Comparison of ENCODE assay signal across 12 cellular contexts in genomic region chr20:32437391-32438074, GRCh38.
A peak's percentile ranks its signal among the peaks of the same experiment; 100 is the strongest.
DNase-seq lines count a peak whose midpoint lies in the region; ATAC-seq, FAIRE-seq and TF ChIP-seq lines count a peak whose summit lies in the region.
"Had no signal": no experiment of that assay in that cellular context is flagged by ENCODE, and none has a peak within 500 bp of the region (broad histone marks: within the 10 kb centered on the region; RNA-seq: fewer than 3 reads in every experiment).

No MANE protein-coding gene starts in this region.

- peaks cover 43% of the 10 kb centered on the region for H3K36me3 Mint-ChIP-seq in activated CD8-positive, alpha-beta memory T cell treated with anti-CD3 and anti-CD28 coated beads, Interleukin-2, amount 10 ng/mL, durations not matched to agents 7 days and 5 days
- H3K36me3 Mint-ChIP-seq in progenitor cell of endocrine pancreas (ENCODE audit: insufficient read depth) = peaks cover 42% of the 10 kb centered on the region

- H3K27me3 ChIP-seq in bronchial epithelial cell (ENCODE audit: control insufficient read depth, insufficient read depth, low read length) = no peaks in the 10 kb centered on the region
- H3K27me3 ChIP-seq: Peyer's patch had no signal

- CTCF ChIA-PET in activated CD8-positive, alpha-beta memory T cell treated with anti-CD3 and anti-CD28 coated beads, Interleukin-2, amount 10 ng/mL, durations not matched to agents 7 days and 5 days (lab: Charles Lee) = interaction anchor here (0.6 kb wide), 1 partner anchor 48 kb away, joined by 3 read pairs; no protein-coding TSS in a partner anchor

- peak; percentile 20 for ATAC-seq in activated CD8-positive, alpha-beta memory T cell treated with anti-CD3 and anti-CD28 coated beads, Interleukin-2, amount 10 ng/mL, durations not matched to agents 7 days and 5 days
- ATAC-seq in GM18498 (IDR thresholded peaks at IDR 0.05; ENCODE audit: unreplicated experiment) = no peak

- FAIRE-seq in bronchial epithelial cell (lab: Jason Lieb, UNC) = no peak

- peaks cover 24% of the 10 kb centered on the region for H3K36me3 ChIP-seq in bronchial epithelial cell (ENCODE audit: control insufficient read depth, insufficient read depth, low read length)

- H3K4me3 Mint-ChIP-seq in activated CD8-positive, alpha-beta memory T cell treated with anti-CD3 and anti-CD28 coated beads, Interleukin-2, amount 10 ng/mL, durations not matched to agents 7 days and 5 days = no peak overlapping the region
- H3K4me3 Mint-ChIP-seq in progenitor cell of endocrine pancreas (ENCODE audit: low read depth) = no peak overlapping the region
- H3K4me3 Mint-ChIP-seq: CD8-positive, alpha-beta memory T cell had no signal

- peaks cover 24% of the 10 kb centered on the region for H3K4me1 Mint-ChIP-seq in activated CD8-positive, alpha-beta memory T cell treated with anti-CD3 and anti-CD28 coated beads, Interleukin-2, amount 10 ng/mL, durations not matched to agents 7 days and 5 days
- H3K4me1 Mint-ChIP-seq in progenitor cell of endocrine pancreas (ENCODE audit: low read depth) = peaks cover 3% of the 10 kb centered on the region

- no peak overlapping the region for H3K4me3 ChIP-seq in Jurkat, Clone E6-1 (ENCODE audit: low read length)
- H3K4me3 ChIP-seq in bronchial epithelial cell (ENCODE audit: low read depth, low read length) = no peak overlapping the region
- H3K4me3 ChIP-seq: Peyer's patch had no signal

- TF ChIP-seq CTCF in bronchial epithelial cell (IDR thresholded peaks at IDR 0.05; ENCODE audit: insufficient read depth, low read length, severe bottlenecking) (peak; percentile 33), progenitor cell of endocrine pancreas (IDR thresholded peaks at IDR 0.05; ENCODE audit: unreplicated experiment) (peak; percentile 74)

- H3K27ac Mint-ChIP-seq in activated CD8-positive, alpha-beta memory T cell treated with anti-CD3 and anti-CD28 coated beads, Interleukin-2, amount 10 ng/mL, durations not matched to agents 7 days and 5 days = no peak overlapping the region
- no peak overlapping the region for H3K27ac Mint-ChIP-seq in progenitor cell of endocrine pancreas

- H3K27me3 Mint-ChIP-seq in activated CD8-positive, alpha-beta memory T cell treated with anti-CD3 and anti-CD28 coated beads, Interleukin-2, amount 10 ng/mL, durations not matched to agents 7 days and 5 days = no peaks in the 10 kb centered on the region
- H3K27me3 Mint-ChIP-seq in progenitor cell of endocrine pancreas = no peaks in the 10 kb centered on the region

- no peaks in the 10 kb centered on the region for H3K9me3 Mint-ChIP-seq in activated CD8-positive, alpha-beta memory T cell treated with anti-CD3 and anti-CD28 coated beads, Interleukin-2, amount 10 ng/mL, durations not matched to agents 7 days and 5 days (ENCODE audit: low read depth)
- no peaks in the 10 kb centered on the region for H3K9me3 Mint-ChIP-seq in progenitor cell of endocrine pancreas (ENCODE audit: low read depth)
- H3K9me3 Mint-ChIP-seq: CD8-positive, alpha-beta memory T cell had no signal

- no peak for DNase-seq in activated CD8-positive, alpha-beta memory T cell treated with anti-CD3 and anti-CD28 coated beads, Interleukin-2, amount 10 ng/mL, durations not matched to agents 7 days and 5 days
- no peak for DNase-seq in activated CD8-positive, alpha-beta memory T cell treated with anti-CD3 and anti-CD28 coated beads for 24 hours
- peak; percentile 18 for DNase-seq in Jurkat, Clone E6-1 (ENCODE audit: low read depth, low spot score)
- no peak for DNase-seq in bronchial epithelial cell (ENCODE audit: low read depth)
- no peak for DNase-seq in progenitor cell of endocrine pancreas (ENCODE audit: low spot score, unreplicated experiment)
- DNase-seq in hepatic stellate cell (ENCODE audit: low spot score) = no peak
- DNase-seq in DMS114 treated with DMSO at 0.1 percent for 48 hours (lab: John Stamatoyannopoulos, UW; ENCODE audit: unreplicated experiment) = no peak
- DNase-seq: cortex of kidney, retina had no signal
